ENCODE assay signal across 1 cellular context in the genomic region with DNA sequence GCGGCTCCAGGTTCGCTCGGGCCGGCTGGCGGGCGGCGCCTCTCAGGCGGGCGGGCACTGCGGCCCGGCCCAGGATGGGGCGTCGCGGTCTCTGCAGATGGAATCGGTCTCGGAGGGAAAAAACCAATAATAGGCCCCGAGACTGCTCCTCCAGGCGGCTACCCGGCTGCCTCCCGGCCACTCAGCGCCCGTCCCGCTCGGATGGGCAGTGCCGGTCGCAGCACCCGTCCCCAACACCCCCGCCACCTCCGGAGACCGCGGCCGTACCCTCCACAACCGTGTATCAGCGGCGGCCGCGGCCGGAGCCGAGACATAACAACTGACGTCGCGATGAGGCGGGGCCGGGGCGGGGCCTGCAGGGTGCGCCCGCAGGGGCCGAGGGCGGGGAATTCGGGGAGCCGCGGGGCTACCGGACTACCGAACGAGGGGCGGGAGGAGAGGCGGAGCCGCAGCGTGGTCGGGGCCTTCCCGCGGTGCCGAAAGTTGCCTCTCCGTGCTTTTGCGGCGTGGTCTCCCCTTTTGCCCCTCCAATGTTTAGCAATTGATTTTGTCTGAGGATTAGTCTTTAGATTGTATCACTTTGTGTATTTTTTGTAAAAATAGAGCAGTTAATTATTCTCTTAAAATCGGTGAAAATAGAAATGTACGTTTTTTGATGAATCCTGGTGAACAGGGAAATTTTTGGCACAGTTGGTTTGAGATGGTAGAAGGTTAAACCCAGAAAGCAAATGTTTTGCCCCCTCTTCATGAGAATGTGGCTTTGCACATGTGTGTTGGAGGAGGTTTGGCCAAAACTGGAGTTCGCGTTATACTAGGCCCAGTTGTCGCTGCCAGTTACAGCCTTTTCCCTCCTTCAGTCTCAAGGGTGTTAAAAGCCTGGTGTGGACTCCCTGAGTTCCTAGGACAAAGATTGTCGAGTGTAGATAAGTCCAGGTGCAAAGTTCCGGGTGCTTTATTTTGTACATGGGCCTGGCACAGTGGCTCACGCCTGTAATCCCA.
TF ChIP-seq lines count a peak whose summit lies in the region.

A gene with protein sequence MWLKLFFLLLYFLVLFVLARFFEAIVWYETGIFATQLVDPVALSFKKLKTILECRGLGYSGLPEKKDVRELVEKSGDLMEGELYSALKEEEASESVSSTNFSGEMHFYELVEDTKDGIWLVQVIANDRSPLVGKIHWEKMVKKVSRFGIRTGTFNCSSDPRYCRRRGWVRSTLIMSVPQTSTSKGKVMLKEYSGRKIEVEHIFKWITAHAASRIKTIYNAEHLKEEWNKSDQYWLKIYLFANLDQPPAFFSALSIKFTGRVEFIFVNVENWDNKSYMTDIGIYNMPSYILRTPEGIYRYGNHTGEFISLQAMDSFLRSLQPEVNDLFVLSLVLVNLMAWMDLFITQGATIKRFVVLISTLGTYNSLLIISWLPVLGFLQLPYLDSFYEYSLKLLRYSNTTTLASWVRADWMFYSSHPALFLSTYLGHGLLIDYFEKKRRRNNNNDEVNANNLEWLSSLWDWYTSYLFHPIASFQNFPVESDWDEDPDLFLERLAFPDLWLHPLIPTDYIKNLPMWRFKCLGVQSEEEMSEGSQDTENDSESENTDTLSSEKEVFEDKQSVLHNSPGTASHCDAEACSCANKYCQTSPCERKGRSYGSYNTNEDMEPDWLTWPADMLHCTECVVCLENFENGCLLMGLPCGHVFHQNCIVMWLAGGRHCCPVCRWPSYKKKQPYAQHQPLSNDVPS (minus strand): TSS at position 317 of the 999 bp plus-strand sequence. CDS start 979 bp downstream, outside the sequence.

TF ChIP-seq in HepG2, 621 proteins besides CTCF, POLR2A, EP300 and RAD21 (continued from another document and continues in another):
- TF ChIP-seq, protein P1, sequence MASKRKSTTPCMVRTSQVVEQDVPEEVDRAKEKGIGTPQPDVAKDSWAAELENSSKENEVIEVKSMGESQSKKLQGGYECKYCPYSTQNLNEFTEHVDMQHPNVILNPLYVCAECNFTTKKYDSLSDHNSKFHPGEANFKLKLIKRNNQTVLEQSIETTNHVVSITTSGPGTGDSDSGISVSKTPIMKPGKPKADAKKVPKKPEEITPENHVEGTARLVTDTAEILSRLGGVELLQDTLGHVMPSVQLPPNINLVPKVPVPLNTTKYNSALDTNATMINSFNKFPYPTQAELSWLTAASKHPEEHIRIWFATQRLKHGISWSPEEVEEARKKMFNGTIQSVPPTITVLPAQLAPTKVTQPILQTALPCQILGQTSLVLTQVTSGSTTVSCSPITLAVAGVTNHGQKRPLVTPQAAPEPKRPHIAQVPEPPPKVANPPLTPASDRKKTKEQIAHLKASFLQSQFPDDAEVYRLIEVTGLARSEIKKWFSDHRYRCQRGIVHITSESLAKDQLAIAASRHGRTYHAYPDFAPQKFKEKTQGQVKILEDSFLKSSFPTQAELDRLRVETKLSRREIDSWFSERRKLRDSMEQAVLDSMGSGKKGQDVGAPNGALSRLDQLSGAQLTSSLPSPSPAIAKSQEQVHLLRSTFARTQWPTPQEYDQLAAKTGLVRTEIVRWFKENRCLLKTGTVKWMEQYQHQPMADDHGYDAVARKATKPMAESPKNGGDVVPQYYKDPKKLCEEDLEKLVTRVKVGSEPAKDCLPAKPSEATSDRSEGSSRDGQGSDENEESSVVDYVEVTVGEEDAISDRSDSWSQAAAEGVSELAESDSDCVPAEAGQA (IDR thresholded peaks at IDR 0.05; ENCODE audit: low read depth), result no peak
- TF ChIP-seq, protein P1 (CRISPR knock-in tag; IDR thresholded peaks at IDR 0.05; ENCODE audit: borderline replicate concordance), result peak; percentile 87; the same call in 1 of the 2 replicates
- TF ChIP-seq ZMYM4 (CRISPR knock-in tag; IDR thresholded peaks at IDR 0.05), result peak; percentile 88
- no peak for TF ChIP-seq NFIB (CRISPR knock-in tag; IDR thresholded peaks at IDR 0.05; ENCODE audit: borderline replicate concordance)
- TF ChIP-seq REXO4 (CRISPR knock-in tag; IDR thresholded peaks at IDR 0.05; ENCODE audit: borderline replicate concordance), result no peak
- no peak for TF ChIP-seq ZNF207 (IDR thresholded peaks at IDR 0.05; ENCODE audit: borderline replicate concordance)
- TF ChIP-seq SRSF1 (optimal IDR thresholded peaks at IDR 0.05; ENCODE audit: low read depth, low read length), result no peak
- TF ChIP-seq ZNF33B (CRISPR knock-in tag; IDR thresholded peaks at IDR 0.05), result peak; percentile 30; the same call in 1 of the 2 replicates
- TF ChIP-seq ZBTB7B (CRISPR knock-in tag; IDR thresholded peaks at IDR 0.05), result peak; percentile 85
- peak; percentile 44 for TF ChIP-seq WIZ (CRISPR knock-in tag; IDR thresholded peaks at IDR 0.05)
- TF ChIP-seq, protein P2, sequence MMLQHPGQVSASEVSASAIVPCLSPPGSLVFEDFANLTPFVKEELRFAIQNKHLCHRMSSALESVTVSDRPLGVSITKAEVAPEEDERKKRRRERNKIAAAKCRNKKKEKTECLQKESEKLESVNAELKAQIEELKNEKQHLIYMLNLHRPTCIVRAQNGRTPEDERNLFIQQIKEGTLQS (CRISPR knock-in tag; IDR thresholded peaks at IDR 0.05), result no peak; the same call in 1 of the 2 replicates
- TF ChIP-seq KDM5A (IDR thresholded peaks at IDR 0.05; ENCODE audit: borderline replicate concordance, low read length), result peak; percentile 34; the same call in 1 of the 2 replicates
- peak; percentile 89 for TF ChIP-seq MEIS2 (CRISPR knock-in tag; IDR thresholded peaks at IDR 0.05)
- no peak for TF ChIP-seq ZBTB3 (CRISPR knock-in tag; IDR thresholded peaks at IDR 0.05; ENCODE audit: borderline replicate concordance, low read depth)
- TF ChIP-seq NCOA5 (CRISPR knock-in tag; IDR thresholded peaks at IDR 0.05), result no peak
- TF ChIP-seq, protein P3, sequence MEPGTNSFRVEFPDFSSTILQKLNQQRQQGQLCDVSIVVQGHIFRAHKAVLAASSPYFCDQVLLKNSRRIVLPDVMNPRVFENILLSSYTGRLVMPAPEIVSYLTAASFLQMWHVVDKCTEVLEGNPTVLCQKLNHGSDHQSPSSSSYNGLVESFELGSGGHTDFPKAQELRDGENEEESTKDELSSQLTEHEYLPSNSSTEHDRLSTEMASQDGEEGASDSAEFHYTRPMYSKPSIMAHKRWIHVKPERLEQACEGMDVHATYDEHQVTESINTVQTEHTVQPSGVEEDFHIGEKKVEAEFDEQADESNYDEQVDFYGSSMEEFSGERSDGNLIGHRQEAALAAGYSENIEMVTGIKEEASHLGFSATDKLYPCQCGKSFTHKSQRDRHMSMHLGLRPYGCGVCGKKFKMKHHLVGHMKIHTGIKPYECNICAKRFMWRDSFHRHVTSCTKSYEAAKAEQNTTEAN (CRISPR knock-in tag; conservative IDR thresholded peaks at IDR 0.05), result peak; percentile 19; the same call in 1 of the 2 replicates
- TF ChIP-seq FOXK1 (CRISPR knock-in tag; IDR thresholded peaks at IDR 0.05; ENCODE audit: borderline replicate concordance, low read depth), result peak; percentile 92
- TF ChIP-seq, protein P4, sequence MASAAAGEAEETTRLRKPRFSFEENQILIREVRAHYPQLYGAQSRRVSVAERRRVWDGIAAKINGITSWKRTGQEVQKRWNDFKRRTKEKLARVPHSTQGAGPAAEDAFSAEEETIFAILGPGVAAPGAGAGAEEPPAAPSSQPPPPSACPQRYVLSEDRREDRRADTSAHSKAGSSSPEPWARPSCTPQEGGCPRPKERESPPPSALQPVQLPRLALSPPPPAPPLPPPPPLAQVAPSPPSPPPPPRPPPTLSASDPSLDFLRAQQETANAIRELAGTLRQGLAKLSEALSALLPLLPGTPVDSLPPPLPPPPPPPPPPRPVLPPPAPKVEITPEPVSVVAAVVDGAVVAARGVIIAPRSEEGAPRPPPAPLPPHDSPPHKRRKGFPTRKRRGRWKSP (CRISPR knock-in tag; IDR thresholded peaks at IDR 0.05), result no peak; the same call in 1 of the 2 replicates
- no peak for TF ChIP-seq KAT2B (IDR thresholded peaks at IDR 0.05; ENCODE audit: borderline replicate concordance, low read depth, low read length)
- TF ChIP-seq ATAD3A (CRISPR knock-in tag; IDR thresholded peaks at IDR 0.05), result no peak
- TF ChIP-seq ZNF629 (CRISPR knock-in tag; conservative IDR thresholded peaks at IDR 0.05), result no peak
- TF ChIP-seq SRSF9 (IDR thresholded peaks at IDR 0.05; ENCODE audit: borderline replicate concordance, insufficient read depth, low read depth, low read length, poor library complexity, severe bottlenecking), result no peak
- TF ChIP-seq KMT2A (CRISPR knock-in tag; IDR thresholded peaks at IDR 0.05), result peak; percentile 92
- TF ChIP-seq, protein P5, sequence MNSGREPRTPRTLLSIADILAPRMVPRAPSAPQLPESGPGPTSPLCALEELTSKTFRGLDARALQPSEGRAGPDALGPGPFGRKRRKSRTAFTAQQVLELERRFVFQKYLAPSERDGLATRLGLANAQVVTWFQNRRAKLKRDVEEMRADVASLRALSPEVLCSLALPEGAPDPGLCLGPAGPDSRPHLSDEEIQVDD (CRISPR knock-in tag; IDR thresholded peaks at IDR 0.05; ENCODE audit: borderline replicate concordance), result peak; percentile 71; the same call in 1 of the 2 replicates
- TF ChIP-seq ZKSCAN1 (IDR thresholded peaks at IDR 0.05; ENCODE audit: low read length), result no peak
- TF ChIP-seq ZNF878 (CRISPR knock-in tag; IDR thresholded peaks at IDR 0.05), result peak; percentile 73; the same call in 1 of the 2 replicates
- TF ChIP-seq, protein P6, sequence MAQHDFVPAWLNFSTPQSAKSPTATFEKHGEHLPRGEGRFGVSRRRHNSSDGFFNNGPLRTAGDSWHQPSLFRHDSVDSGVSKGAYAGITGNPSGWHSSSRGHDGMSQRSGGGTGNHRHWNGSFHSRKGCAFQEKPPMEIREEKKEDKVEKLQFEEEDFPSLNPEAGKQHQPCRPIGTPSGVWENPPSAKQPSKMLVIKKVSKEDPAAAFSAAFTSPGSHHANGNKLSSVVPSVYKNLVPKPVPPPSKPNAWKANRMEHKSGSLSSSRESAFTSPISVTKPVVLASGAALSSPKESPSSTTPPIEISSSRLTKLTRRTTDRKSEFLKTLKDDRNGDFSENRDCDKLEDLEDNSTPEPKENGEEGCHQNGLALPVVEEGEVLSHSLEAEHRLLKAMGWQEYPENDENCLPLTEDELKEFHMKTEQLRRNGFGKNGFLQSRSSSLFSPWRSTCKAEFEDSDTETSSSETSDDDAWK (CRISPR knock-in tag; IDR thresholded peaks at IDR 0.05), result no peak
- TF ChIP-seq GZF1 (CRISPR knock-in tag; IDR thresholded peaks at IDR 0.05), result peak; percentile 33; the same call in 1 of the 2 replicates
- peak; percentile 45; the same call in 1 of the 2 replicates for TF ChIP-seq ARNTL (CRISPR knock-in tag; IDR thresholded peaks at IDR 0.05)
- no peak; the same call in 1 of the 2 replicates for TF ChIP-seq CAMTA2 (CRISPR knock-in tag; IDR thresholded peaks at IDR 0.05; ENCODE audit: borderline replicate concordance)
- no peak for TF ChIP-seq AKAP8 (CRISPR knock-in tag; IDR thresholded peaks at IDR 0.05)
- TF ChIP-seq, protein P7, sequence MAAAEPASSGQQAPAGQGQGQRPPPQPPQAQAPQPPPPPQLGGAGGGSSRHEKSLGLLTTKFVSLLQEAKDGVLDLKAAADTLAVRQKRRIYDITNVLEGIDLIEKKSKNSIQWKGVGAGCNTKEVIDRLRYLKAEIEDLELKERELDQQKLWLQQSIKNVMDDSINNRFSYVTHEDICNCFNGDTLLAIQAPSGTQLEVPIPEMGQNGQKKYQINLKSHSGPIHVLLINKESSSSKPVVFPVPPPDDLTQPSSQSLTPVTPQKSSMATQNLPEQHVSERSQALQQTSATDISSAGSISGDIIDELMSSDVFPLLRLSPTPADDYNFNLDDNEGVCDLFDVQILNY (CRISPR knock-in tag; conservative IDR thresholded peaks at IDR 0.05), result peak; percentile 58
- no peak for TF ChIP-seq ZSCAN22 (CRISPR knock-in tag; IDR thresholded peaks at IDR 0.05)
- TF ChIP-seq SP140L (CRISPR knock-in tag; IDR thresholded peaks at IDR 0.05; ENCODE audit: borderline replicate concordance), result no peak
- TF ChIP-seq ATF7-NPFF (CRISPR knock-in tag; IDR thresholded peaks at IDR 0.05; ENCODE audit: low read depth), result peak; percentile 58
- TF ChIP-seq BHLHE40 (IDR thresholded peaks at IDR 0.05; ENCODE audit: low read length), result no peak
- TF ChIP-seq DNMT1 (CRISPR knock-in tag; IDR thresholded peaks at IDR 0.05), result no peak
- TF ChIP-seq RFX1 (IDR thresholded peaks at IDR 0.05), result no peak
- no peak for TF ChIP-seq GABPA (IDR thresholded peaks at IDR 0.05; ENCODE audit: low read depth, low read length)
- no peak for TF ChIP-seq GABPA (CRISPR knock-in tag; IDR thresholded peaks at IDR 0.05; ENCODE audit: low read depth)
- TF ChIP-seq MTF2 (CRISPR knock-in tag; IDR thresholded peaks at IDR 0.05; ENCODE audit: borderline replicate concordance), result no peak
